In genomic region chr5:151284392-151284967, GRCh38 we compare ENCODE assay signal across 12 cellular contexts. TPM values are rescaled to one million over a fixed set of nuclear protein-coding genes. Genes with fewer than 3 reads are reported as not detected.
DNase-seq lines count a peak whose midpoint lies in the region; FAIRE-seq and TF ChIP-seq lines count a peak whose summit lies in the region.
"Had no signal": no experiment of that assay in that cellular context is flagged by ENCODE, and none has a peak within 500 bp of the region (broad histone marks: within the 10 kb centered on the region; RNA-seq: fewer than 3 reads in every experiment).

No MANE protein-coding gene starts in this region.

- H3K4me3 ChIP-seq in Karpas-422 (ENCODE audit: low read length) (no peak overlapping the region), bronchial epithelial cell (ENCODE audit: low read depth, low read length) (no peak overlapping the region), suprapubic skin (no peak overlapping the region)

- H4K20me1 ChIP-seq in Karpas-422 (ENCODE audit: insufficient read depth, low read depth, low read length) = no peaks in the 10 kb centered on the region

- no peak for TF ChIP-seq POLR2A in suprapubic skin (IDR thresholded peaks at IDR 0.05)

- TF ChIP-seq CTCF in bronchial epithelial cell (IDR thresholded peaks at IDR 0.05; ENCODE audit: insufficient read depth, low read length, severe bottlenecking) (peak; percentile 30), progenitor cell of endocrine pancreas (IDR thresholded peaks at IDR 0.05; ENCODE audit: unreplicated experiment) (peak; percentile 28), suprapubic skin (IDR thresholded peaks at IDR 0.05) (no peak)

- POLR2A ChIA-PET in activated CD4-positive, alpha-beta memory T cell treated with anti-CD3 and anti-CD28 coated beads for 36 hours (lab: Charles Lee) = no interaction called here
- POLR2A ChIA-PET in activated CD4-positive, alpha-beta memory T cell treated with anti-CD3 and anti-CD28 coated beads, Interleukin-2, amount 10 ng/mL, durations not matched to agents 7 days and 5 days (lab: Charles Lee) = no interaction called here

- H3K36me3 Mint-ChIP-seq in activated CD4-positive, alpha-beta memory T cell treated with anti-CD3 and anti-CD28 coated beads for 36 hours = no peaks in the 10 kb centered on the region
- no peaks in the 10 kb centered on the region for H3K36me3 Mint-ChIP-seq in activated CD4-positive, alpha-beta memory T cell treated with anti-CD3 and anti-CD28 coated beads, Interleukin-2, amount 10 ng/mL, durations not matched to agents 7 days and 5 days (ENCODE audit: low read depth)
- no peaks in the 10 kb centered on the region for H3K36me3 Mint-ChIP-seq in progenitor cell of endocrine pancreas (ENCODE audit: insufficient read depth)

- 40% methylated on average over 8 of the region's 8 CpGs for WGBS in suprapubic skin

- H3K4me3 Mint-ChIP-seq in activated CD4-positive, alpha-beta memory T cell treated with anti-CD3 and anti-CD28 coated beads for 36 hours = no peak overlapping the region
- H3K4me3 Mint-ChIP-seq in activated CD4-positive, alpha-beta memory T cell treated with anti-CD3 and anti-CD28 coated beads, Interleukin-2, amount 10 ng/mL, durations not matched to agents 7 days and 5 days = no peak overlapping the region
- no peak overlapping the region for H3K4me3 Mint-ChIP-seq in progenitor cell of endocrine pancreas (ENCODE audit: low read depth)

- intact Hi-C loops in activated CD4-positive, alpha-beta memory T cell treated with anti-CD3 and anti-CD28 coated beads for 36 hours (cut with micrococcal nuclease) = loop anchor here (1.0 kb wide), 1 partner anchor 32 kb away; no protein-coding TSS in a partner anchor

- H3K27ac ChIP-seq in Karpas-422 (ENCODE audit: low read length) = no peak overlapping the region
- H3K27ac ChIP-seq in suprapubic skin = no peak overlapping the region

- no peak overlapping the region for H3K27ac Mint-ChIP-seq in activated CD4-positive, alpha-beta memory T cell treated with anti-CD3 and anti-CD28 coated beads for 36 hours
- no peak overlapping the region for H3K27ac Mint-ChIP-seq in activated CD4-positive, alpha-beta memory T cell treated with anti-CD3 and anti-CD28 coated beads, Interleukin-2, amount 10 ng/mL, durations not matched to agents 7 days and 5 days
- no peak overlapping the region for H3K27ac Mint-ChIP-seq in progenitor cell of endocrine pancreas

- no peaks in the 10 kb centered on the region for H3K27me3 ChIP-seq in Karpas-422 (ENCODE audit: low read length)
- no peaks in the 10 kb centered on the region for H3K27me3 ChIP-seq in bronchial epithelial cell (ENCODE audit: control insufficient read depth, insufficient read depth, low read length)
- no peaks in the 10 kb centered on the region for H3K27me3 ChIP-seq in suprapubic skin

- peak; percentile 32 for DNase-seq in activated CD4-positive, alpha-beta memory T cell treated with anti-CD3 and anti-CD28 coated beads for 36 hours
- DNase-seq in activated CD4-positive, alpha-beta memory T cell treated with anti-CD3 and anti-CD28 coated beads, Interleukin-2, amount 10 ng/mL, durations not matched to agents 7 days and 5 days = no peak
- DNase-seq in Karpas-422 (peak; percentile 79), bronchial epithelial cell (ENCODE audit: low read depth) (no peak), progenitor cell of endocrine pancreas (ENCODE audit: low spot score, unreplicated experiment) (no peak), suprapubic skin (ENCODE audit: low spot score in 2 of 2) (no peak), HK-2 (ENCODE audit: unreplicated experiment) (no peak), NCI-H1436 treated with DMSO at 0.1 percent for 48 hours (lab: John Stamatoyannopoulos, UW) (no peak)
- DNase-seq: NCI-H187 had no signal

- TF ChIP-seq EP300 in suprapubic skin (IDR thresholded peaks at IDR 0.05) = no peak

- no peaks in the 10 kb centered on the region for H3K4me1 Mint-ChIP-seq in activated CD4-positive, alpha-beta memory T cell treated with anti-CD3 and anti-CD28 coated beads for 36 hours (ENCODE audit: low read depth)
- peaks cover 2% of the 10 kb centered on the region for H3K4me1 Mint-ChIP-seq in activated CD4-positive, alpha-beta memory T cell treated with anti-CD3 and anti-CD28 coated beads, Interleukin-2, amount 10 ng/mL, durations not matched to agents 7 days and 5 days
- H3K4me1 Mint-ChIP-seq in progenitor cell of endocrine pancreas (ENCODE audit: low read depth) = peaks cover 1% of the 10 kb centered on the region

- peaks cover 7% of the 10 kb centered on the region for H3K27me3 Mint-ChIP-seq in activated CD4-positive, alpha-beta memory T cell treated with anti-CD3 and anti-CD28 coated beads for 36 hours
- H3K27me3 Mint-ChIP-seq in activated CD4-positive, alpha-beta memory T cell treated with anti-CD3 and anti-CD28 coated beads, Interleukin-2, amount 10 ng/mL, durations not matched to agents 7 days and 5 days = no peaks in the 10 kb centered on the region
- H3K27me3 Mint-ChIP-seq in progenitor cell of endocrine pancreas = no peaks in the 10 kb centered on the region

- no peaks in the 10 kb centered on the region for H3K79me2 ChIP-seq in Karpas-422 (ENCODE audit: low read length)

- H3K9me3 ChIP-seq in Karpas-422 (ENCODE audit: low read length) = no peaks in the 10 kb centered on the region
- H3K9me3 ChIP-seq in suprapubic skin = no peaks in the 10 kb centered on the region

- no peak overlapping the region for H3K9ac ChIP-seq in Karpas-422 (ENCODE audit: low read length)

- no peak for FAIRE-seq in bronchial epithelial cell (lab: Jason Lieb, UNC)
- FAIRE-seq: GM18507 had no signal

- H2AFZ ChIP-seq in Karpas-422 (ENCODE audit: low read length) = no peak overlapping the region

- H3K9me3 Mint-ChIP-seq in activated CD4-positive, alpha-beta memory T cell treated with anti-CD3 and anti-CD28 coated beads for 36 hours = no peaks in the 10 kb centered on the region
- no peaks in the 10 kb centered on the region for H3K9me3 Mint-ChIP-seq in activated CD4-positive, alpha-beta memory T cell treated with anti-CD3 and anti-CD28 coated beads, Interleukin-2, amount 10 ng/mL, durations not matched to agents 7 days and 5 days
- H3K9me3 Mint-ChIP-seq in progenitor cell of endocrine pancreas (ENCODE audit: low read depth) = no peaks in the 10 kb centered on the region

- H3K9me2 ChIP-seq in Karpas-422 (replicated peaks; ENCODE audit: insufficient read depth, low read length) = no peaks in the 10 kb centered on the region

- H3K4me2 ChIP-seq in Karpas-422 (ENCODE audit: low read depth, low read length, poor library complexity, severe bottlenecking) = no peak overlapping the region

- H3K4me1 ChIP-seq in Karpas-422 (ENCODE audit: low read length) (peaks cover 6% of the 10 kb centered on the region), suprapubic skin (no peaks in the 10 kb centered on the region)

- H3K36me3 ChIP-seq in Karpas-422 (ENCODE audit: insufficient read depth, low read length) = no peaks in the 10 kb centered on the region
- H3K36me3 ChIP-seq in bronchial epithelial cell (ENCODE audit: control insufficient read depth, insufficient read depth, low read length) = no peaks in the 10 kb centered on the region
- H3K36me3 ChIP-seq in suprapubic skin = no peaks in the 10 kb centered on the region

- CTCF ChIA-PET in activated CD4-positive, alpha-beta memory T cell treated with anti-CD3 and anti-CD28 coated beads for 36 hours (lab: Charles Lee) = interaction anchor here (2.3 kb wide), 1 partner anchor 32 kb away, joined by 8 read pairs; no protein-coding TSS in a partner anchor
- CTCF ChIA-PET in activated CD4-positive, alpha-beta memory T cell treated with anti-CD3 and anti-CD28 coated beads, Interleukin-2, amount 10 ng/mL, durations not matched to agents 7 days and 5 days (lab: Charles Lee) = interaction anchor here (1.3 kb wide), 1 partner anchor 9 kb away, joined by 5 read pairs; no protein-coding TSS in a partner anchor

RNA-seq across cellular contexts. Expression of gene SLC36A3, which starts 19.1 kb away (rescaled TPM):
- not detected for total RNA-seq in activated CD4-positive, alpha-beta memory T cell treated with anti-CD3 and anti-CD28 coated beads for 36 hours
- total RNA-seq in activated CD4-positive, alpha-beta memory T cell treated with anti-CD3 and anti-CD28 coated beads, Interleukin-2, amount 10 ng/mL, durations not matched to agents 7 days and 5 days = not detected
- total RNA-seq in Karpas-422 (2014; rRNA removed; shearing (Covaris generic); ENCODE audit: low replicate concordance) = not detected in 2 replicates
- not detected in 2 replicates for total RNA-seq in bronchial epithelial cell
- not detected in 2 replicates for total RNA-seq in progenitor cell of endocrine pancreas
- not detected for total RNA-seq in suprapubic skin
- total RNA-seq: myocyte; T-helper 1 cell treated with Interleukin-12 subunit alpha and Interleukin-12 subunit beta and Interleukin-4 antibody, amounts not matched to agents 30 ng/mL and 1 ng/mL, for 36 hours had no signal

RNA-seq across cellular contexts. Expression of gene GM2A, which starts 31.5 kb away (rescaled TPM):
- 10 to 100 TPM; 28.7 to 29.1 TPM for total RNA-seq in activated CD4-positive, alpha-beta memory T cell treated with anti-CD3 and anti-CD28 coated beads for 36 hours
- total RNA-seq in activated CD4-positive, alpha-beta memory T cell treated with anti-CD3 and anti-CD28 coated beads, Interleukin-2, amount 10 ng/mL, durations not matched to agents 7 days and 5 days = 10 to 100 TPM; 22.4 to 24.5 TPM
- 132 and 133 TPM in 2 replicates for total RNA-seq in Karpas-422 (2014; rRNA removed; shearing (Covaris generic); ENCODE audit: low replicate concordance)
- 85.4 and 121 TPM in 2 replicates for total RNA-seq in bronchial epithelial cell
- total RNA-seq in progenitor cell of endocrine pancreas = 26.2 and 27.1 TPM in 2 replicates
- total RNA-seq in suprapubic skin = 100 to 1,000 TPM in 3 of 4 donors, 10 to 100 TPM in 1; 99.3 to 167 (median 126) TPM

Comparison
In these comparisons a context has a peak if more than half of its experiments do, and no peak if none do; other contexts are left out.
1. DNase-seq: peak in activated CD4-positive, alpha-beta memory T cell treated with anti-CD3 and anti-CD28 coated beads for 36 hours (single experiment) and Karpas-422 (single experiment); none in activated CD4-positive, alpha-beta memory T cell treated with anti-CD3 and anti-CD28 coated beads, Interleukin-2, amount 10 ng/mL, durations not matched to agents 7 days and 5 days (single experiment), bronchial epithelial cell (single experiment), progenitor cell of endocrine pancreas (single experiment), suprapubic skin (0 of 2), HK-2 (single experiment) and NCI-H1436 treated with DMSO at 0.1 percent for 48 hours (single experiment).
2. CTCF ChIP-seq: peak in bronchial epithelial cell (single experiment) and progenitor cell of endocrine pancreas (single experiment); none in suprapubic skin (0 of 2).